In genomic region chrX:9164535-9165425, GRCh38 we compare ENCODE assay signal across 15 cellular contexts.
DNase-seq lines count a peak whose midpoint lies in the region; ATAC-seq and TF ChIP-seq lines count a peak whose summit lies in the region.
"Had no signal": no experiment of that assay in that cellular context is flagged by ENCODE, and none has a peak within 500 bp of the region (broad histone marks: within the 10 kb centered on the region; RNA-seq: fewer than 3 reads in every experiment).

No MANE protein-coding gene starts in this region.

- CTCF ChIA-PET in CD8-positive, alpha-beta T cell (lab: Charles Lee) = no interaction called here

- no peak for TF ChIP-seq CTCF in CD8-positive, alpha-beta T cell (IDR thresholded peaks at IDR 0.05)
- TF ChIP-seq CTCF in mucosa of descending colon (IDR thresholded peaks at IDR 0.05) = no peak

- H3K27me3 Mint-ChIP-seq in CD8-positive, alpha-beta T cell (ENCODE audit: low read depth) = no peaks in the 10 kb centered on the region
- peaks cover 25% of the 10 kb centered on the region for H3K27me3 Mint-ChIP-seq in IgD-negative memory B cell
- no peaks in the 10 kb centered on the region for H3K27me3 Mint-ChIP-seq in naive thymus-derived CD8-positive, alpha-beta T cell

- no peaks in the 10 kb centered on the region for H3K9me3 Mint-ChIP-seq in CD8-positive, alpha-beta T cell
- H3K9me3 Mint-ChIP-seq in IgD-negative memory B cell = peaks cover 6 to 8% (median 7%) of the 10 kb centered on the region in 3 donors
- peaks cover 0 to 15% (median 0%) of the 10 kb centered on the region in 9 donors for H3K9me3 Mint-ChIP-seq in naive thymus-derived CD8-positive, alpha-beta T cell

- ATAC-seq in CD8-positive, alpha-beta T cell = no peak
- peak in 1 of 2 donors; percentile 9 for ATAC-seq in naive thymus-derived CD8-positive, alpha-beta T cell
- no peak for ATAC-seq in mucosa of descending colon
- ATAC-seq in HG03469 (IDR thresholded peaks at IDR 0.05; ENCODE audit: unreplicated experiment) = no peak
- no peak for ATAC-seq in Right ventricle myocardium inferior

- H3K27ac Mint-ChIP-seq in CD8-positive, alpha-beta T cell = peak overlapping the region; percentile 86
- peak overlapping the region in 2 of 3 donors; percentile 0 to 48 for H3K27ac Mint-ChIP-seq in IgD-negative memory B cell
- H3K27ac Mint-ChIP-seq in naive thymus-derived CD8-positive, alpha-beta T cell = peak overlapping the region in 9 of 10 donors; percentile 5 to 90 (median 49)

- peaks cover 28% of the 10 kb centered on the region for H3K4me1 Mint-ChIP-seq in CD8-positive, alpha-beta T cell (ENCODE audit: low read depth)
- H3K4me1 Mint-ChIP-seq in IgD-negative memory B cell = peaks cover 7 to 15% (median 12%) of the 10 kb centered on the region in 3 donors
- peaks cover 9 to 28% (median 16%) of the 10 kb centered on the region in 4 donors for H3K4me1 Mint-ChIP-seq in naive thymus-derived CD8-positive, alpha-beta T cell

- no peak for DNase-seq in CD8-positive, alpha-beta T cell
- DNase-seq in amniotic epithelial cell (ENCODE audit: low read depth) (peak; percentile 93), mucosa of descending colon (no peak), Right ventricle myocardium inferior (ENCODE audit: missing footprints) (no peak)
- no peak for DNase-seq in naive thymus-derived CD8-positive, alpha-beta T cell
- DNase-seq: activated gamma-delta T cell treated with Interleukin-2 at 50 U/mL for 16 hours, left ventricle myocardium inferior, NCI-H2107 had no signal

- H3K36me3 ChIP-seq in CD8-positive, alpha-beta T cell (ENCODE audit: insufficient read depth, low read length) = no peaks in the 10 kb centered on the region
- H3K36me3 ChIP-seq in mucosa of descending colon (ENCODE audit: low read depth) = no peaks in the 10 kb centered on the region
- H3K36me3 ChIP-seq: HAP-1, left ventricle myocardium inferior, suprapubic skin had no signal

- H3K27ac ChIP-seq in CD8-positive, alpha-beta T cell (ENCODE audit: low read depth, low read length) = no peak overlapping the region
- H3K27ac ChIP-seq: epithelial cell of prostate, left ventricle myocardium inferior, SK-N-MC, suprapubic skin had no signal

- H3K9me3 ChIP-seq in CD8-positive, alpha-beta T cell (ENCODE audit: low read length) = no peaks in the 10 kb centered on the region
- no peaks in the 10 kb centered on the region for H3K9me3 ChIP-seq in mucosa of descending colon
- H3K9me3 ChIP-seq: HAP-1, left ventricle myocardium inferior, suprapubic skin had no signal

- no peak overlapping the region for H3K4me3 ChIP-seq in CD8-positive, alpha-beta T cell (ENCODE audit: low read depth, low read length)
- no peak overlapping the region for H3K4me3 ChIP-seq in mucosa of descending colon
- H3K4me3 ChIP-seq: HAP-1, left ventricle myocardium inferior, SK-N-MC, suprapubic skin had no signal

- no peaks in the 10 kb centered on the region for H3K27me3 ChIP-seq in CD8-positive, alpha-beta T cell (ENCODE audit: insufficient read depth, low read length)
- H3K27me3 ChIP-seq: suprapubic skin had no signal

- H3K36me3 Mint-ChIP-seq in CD8-positive, alpha-beta T cell = no peaks in the 10 kb centered on the region
- no peaks in the 10 kb centered on the region for H3K36me3 Mint-ChIP-seq in IgD-negative memory B cell
- peaks cover 0 to 5% (median 0%) of the 10 kb centered on the region in 3 donors for H3K36me3 Mint-ChIP-seq in naive thymus-derived CD8-positive, alpha-beta T cell

- no peak overlapping the region for H3K4me3 Mint-ChIP-seq in CD8-positive, alpha-beta T cell
- no peak overlapping the region for H3K4me3 Mint-ChIP-seq in IgD-negative memory B cell
- peak overlapping the region in 2 of 10 donors; percentile 2 to 19 for H3K4me3 Mint-ChIP-seq in naive thymus-derived CD8-positive, alpha-beta T cell
- H3K4me3 Mint-ChIP-seq: neural crest cell had no signal

- POLR2A ChIA-PET in CD8-positive, alpha-beta T cell (lab: Charles Lee) = no interaction called here
- POLR2A ChIA-PET in naive thymus-derived CD8-positive, alpha-beta T cell (lab: Charles Lee) = no interaction called here

- peaks cover 17% of the 10 kb centered on the region for H3K4me1 ChIP-seq in CD8-positive, alpha-beta T cell (ENCODE audit: insufficient read depth, low read length)
- H3K4me1 ChIP-seq in mucosa of descending colon (ENCODE audit: low read depth) = no peaks in the 10 kb centered on the region
- H3K4me1 ChIP-seq: HAP-1, left ventricle myocardium inferior, suprapubic skin had no signal

- intact Hi-C loops in CD8-positive, alpha-beta T cell (cut with DNase I, micrococcal nuclease) = loop anchor here (2.0 to 10.0 kb wide), 5 partner anchors 177 to 920 kb away; no protein-coding TSS in a partner anchor
- intact Hi-C loops in mucosa of descending colon (cut with DNase I, micrococcal nuclease) = no loop called here
- intact Hi-C loops in Right ventricle myocardium inferior (cut with DNase I) = no loop called here

Comparison
In these comparisons a context has a peak if more than half of its experiments do, and no peak if none do; other contexts are left out.
1. H3K27ac Mint-ChIP-seq: peak in every context shown above with its lines; median percentile 86 in CD8-positive, alpha-beta T cell; 49 in naive thymus-derived CD8-positive, alpha-beta T cell; 24 in IgD-negative memory B cell.
2. intact Hi-C loops: an anchor here in CD8-positive, alpha-beta T cell (2.0 to 10.0 kb wide); none called in mucosa of descending colon and Right ventricle myocardium inferior.